In genomic region chr9:75644649-75645048, GRCh38 we compare ENCODE assay signal across 32 cellular contexts.
DNase-seq lines count a peak whose midpoint lies in the region; ATAC-seq and TF ChIP-seq lines count a peak whose summit lies in the region.
"Had no signal": no experiment of that assay in that cellular context is flagged by ENCODE, and none has a peak within 500 bp of the region (broad histone marks: within the 10 kb centered on the region; RNA-seq: fewer than 3 reads in every experiment).

No MANE protein-coding gene starts in this region.

- WGBS in spleen, 5 donors: 49 to 68% (median 52%) methylated on average over 2 of the region's 2 CpGs

- H3K79me2 ChIP-seq in Karpas-422 (ENCODE audit: low read length) (no peaks in the 10 kb centered on the region), parathyroid adenoma (no peaks in the 10 kb centered on the region)

- no peaks in the 10 kb centered on the region for H4K20me1 ChIP-seq in Karpas-422 (ENCODE audit: insufficient read depth, low read depth, low read length)

- no peak overlapping the region for H3K4me3 Mint-ChIP-seq in naive thymus-derived CD4-positive, alpha-beta T cell
- H3K4me3 Mint-ChIP-seq: activated CD8-positive, alpha-beta T cell treated with anti-CD3 and anti-CD28 coated beads, Interleukin-2, amount 10 ng/mL, durations not matched to agents 7 days and 5 days; activated naive CD4-positive, alpha-beta T cell treated with anti-CD3 and anti-CD28 coated beads for 36 hours; natural killer cell; stimulated activated naive B cell treated with anti-CD40 and anti-IgM and Interleukin-4, amounts not matched to agents 10 μg/mL and 1 μg/mL and 100 μg/mL, for 72 hours; type B pancreatic cell had no signal

- H3K36me3 ChIP-seq in Karpas-422 (ENCODE audit: insufficient read depth, low read length) (no peaks in the 10 kb centered on the region), parathyroid adenoma (ENCODE audit: control insufficient read depth, insufficient read depth, low read length) (no peaks in the 10 kb centered on the region), spleen (no peaks in the 10 kb centered on the region)
- H3K36me3 ChIP-seq in naive thymus-derived CD4-positive, alpha-beta T cell (ENCODE audit: control insufficient read depth in 2 of 3, insufficient read depth in 3 of 3, low read length in 3 of 3): no peaks in the 10 kb centered on the region
- H3K36me3 ChIP-seq: adrenal gland, heart left ventricle had no signal

- H3K9me3 ChIP-seq in Karpas-422 (ENCODE audit: low read length): no peaks in the 10 kb centered on the region
- H3K9me3 ChIP-seq in parathyroid adenoma (ENCODE audit: control insufficient read depth, low read length): no peaks in the 10 kb centered on the region
- peaks cover 0 to 8% (median 0%) of the 10 kb centered on the region in 8 donors for H3K9me3 ChIP-seq in spleen
- no peaks in the 10 kb centered on the region for H3K9me3 ChIP-seq in naive thymus-derived CD4-positive, alpha-beta T cell (ENCODE audit: control insufficient read depth in 2 of 3, low read length in 3 of 3)
- H3K9me3 ChIP-seq: adrenal gland, body of pancreas had no signal

- H3K27ac Mint-ChIP-seq in naive thymus-derived CD4-positive, alpha-beta T cell: no peak overlapping the region
- H3K27ac Mint-ChIP-seq: activated CD8-positive, alpha-beta T cell treated with anti-CD3 and anti-CD28 coated beads, Interleukin-2, amount 10 ng/mL, durations not matched to agents 7 days and 5 days; activated naive CD4-positive, alpha-beta T cell treated with anti-CD3 and anti-CD28 coated beads for 36 hours; natural killer cell; stimulated activated naive B cell treated with anti-CD40 and anti-IgM and Interleukin-4, amounts not matched to agents 10 μg/mL and 1 μg/mL and 100 μg/mL, for 72 hours; type B pancreatic cell had no signal

- H3K27ac ChIP-seq in Karpas-422 (ENCODE audit: low read length): no peak overlapping the region
- peak overlapping the region; percentile 42 for H3K27ac ChIP-seq in parathyroid adenoma
- no peak overlapping the region for H3K27ac ChIP-seq in spleen
- no peak overlapping the region for H3K27ac ChIP-seq in naive thymus-derived CD4-positive, alpha-beta T cell (ENCODE audit: low read depth, low read length)
- H3K27ac ChIP-seq: adrenal gland, body of pancreas, C4-2B, heart left ventricle, PC-9 had no signal

- no peaks in the 10 kb centered on the region for H3K4me1 Mint-ChIP-seq in naive thymus-derived CD4-positive, alpha-beta T cell
- H3K4me1 Mint-ChIP-seq: natural killer cell; stimulated activated naive B cell treated with anti-CD40 and anti-IgM and Interleukin-4, amounts not matched to agents 10 μg/mL and 1 μg/mL and 100 μg/mL, for 72 hours had no signal

- peaks cover 27% of the 10 kb centered on the region for H3K4me1 ChIP-seq in Karpas-422 (ENCODE audit: low read length)
- peaks cover 8% of the 10 kb centered on the region for H3K4me1 ChIP-seq in parathyroid adenoma
- H3K4me1 ChIP-seq in spleen: no peaks in the 10 kb centered on the region
- no peaks in the 10 kb centered on the region for H3K4me1 ChIP-seq in naive thymus-derived CD4-positive, alpha-beta T cell (ENCODE audit: control insufficient read depth in 2 of 2, insufficient read depth in 2 of 2, low read length in 2 of 2)
- H3K4me1 ChIP-seq: adrenal gland, body of pancreas had no signal

- peak; percentile 6 for DNase-seq in NCI-H82 (lab: John Stamatoyannopoulos, UW)
- DNase-seq in NCI-H82 treated with DMSO at 0.1 percent for 48 hours (lab: John Stamatoyannopoulos, UW; ENCODE audit: unreplicated experiment): no peak
- DNase-seq in Karpas-422: peak; percentile 55
- peak; percentile 10 for DNase-seq in NCI-H510A (lab: John Stamatoyannopoulos, UW)
- DNase-seq in spleen: no peak
- no peak for DNase-seq in naive thymus-derived CD4-positive, alpha-beta T cell
- DNase-seq in activated naive CD4-positive, alpha-beta T cell treated with anti-CD3 and anti-CD28 coated beads, Interleukin-2, amount 50 U/mL, for 16 hours: no peak
- DNase-seq: activated CD4-positive, alpha-beta T cell treated with anti-CD3 and anti-CD28 coated beads for 1 hour; activated CD8-positive, alpha-beta T cell treated with anti-CD3 and anti-CD28 coated beads, Interleukin-2, amount 10 ng/mL, durations not matched to agents 7 days and 5 days; activated naive CD4-positive, alpha-beta T cell treated with anti-CD3 and anti-CD28 coated beads for 36 hours; adrenal gland; body of pancreas; Calu3; cerebellar nuclear complex; dermis blood vessel endothelial cell; DND-41; foreskin melanocyte; HCEC 1CT; natural killer cell; NCI-H1048; NCI-H2029 treated with DMSO at 0.1 percent for 48 hours; NCI-H226; NK-92 treated with Interleukin-12 subunit alpha and Interleukin-12 subunit beta, amount 100 ng/mL, for 24 hours; PC-9; SIG-M5; stimulated activated naive B cell treated with anti-CD40 and anti-IgM and Interleukin-4, amounts not matched to agents 10 μg/mL and 1 μg/mL and 100 μg/mL, for 72 hours; substantia nigra had no signal

- POLR2A ChIA-PET in naive thymus-derived CD4-positive, alpha-beta T cell (lab: Charles Lee): no interaction called here

- CTCF ChIA-PET in naive thymus-derived CD4-positive, alpha-beta T cell (lab: Charles Lee): no interaction called here

- no peak overlapping the region for H2AFZ ChIP-seq in Karpas-422 (ENCODE audit: low read length)
- peak overlapping the region; percentile 53 for H2AFZ ChIP-seq in parathyroid adenoma
- H2AFZ ChIP-seq: PC-9 had no signal

- TF ChIP-seq POLR2A in spleen (IDR thresholded peaks at IDR 0.05): no peak

- H3K27me3 ChIP-seq in Karpas-422 (ENCODE audit: low read length) (no peaks in the 10 kb centered on the region), parathyroid adenoma (ENCODE audit: control insufficient read depth, insufficient read depth, low read length) (no peaks in the 10 kb centered on the region), spleen (replicated peaks in 1 of 7) (no peaks in the 10 kb centered on the region)
- no peaks in the 10 kb centered on the region for H3K27me3 ChIP-seq in naive thymus-derived CD4-positive, alpha-beta T cell (ENCODE audit: control insufficient read depth in 2 of 2, insufficient read depth in 2 of 2, low read length in 2 of 2)
- H3K27me3 ChIP-seq: adrenal gland, body of pancreas, heart left ventricle had no signal

- no peaks in the 10 kb centered on the region for H3K36me3 Mint-ChIP-seq in naive thymus-derived CD4-positive, alpha-beta T cell
- H3K36me3 Mint-ChIP-seq: natural killer cell; stimulated activated naive B cell treated with anti-CD40 and anti-IgM and Interleukin-4, amounts not matched to agents 10 μg/mL and 1 μg/mL and 100 μg/mL, for 72 hours; type B pancreatic cell had no signal

- intact Hi-C loops in spleen (cut with DNase I; ENCODE audit: low total_unique reads): no loop called here
- intact Hi-C loops in naive thymus-derived CD4-positive, alpha-beta T cell (cut with micrococcal nuclease): no loop called here

- H3K4me2 ChIP-seq in Karpas-422 (ENCODE audit: low read depth, low read length, poor library complexity, severe bottlenecking): peak overlapping the region; percentile 11
- no peak overlapping the region for H3K4me2 ChIP-seq in parathyroid adenoma (ENCODE audit: low read length)
- H3K4me2 ChIP-seq: PC-9 had no signal

- peaks cover 0 to 17% (median 2%) of the 10 kb centered on the region in 5 donors for H3K27me3 Mint-ChIP-seq in naive thymus-derived CD4-positive, alpha-beta T cell
- H3K27me3 Mint-ChIP-seq: stimulated activated naive B cell treated with anti-CD40 and anti-IgM and Interleukin-4, amounts not matched to agents 10 μg/mL and 1 μg/mL and 100 μg/mL, for 72 hours had no signal

- H3K9me2 ChIP-seq in Karpas-422 (replicated peaks; ENCODE audit: insufficient read depth, low read length): no peaks in the 10 kb centered on the region

- H3K9me3 Mint-ChIP-seq in naive thymus-derived CD4-positive, alpha-beta T cell: no peaks in the 10 kb centered on the region
- H3K9me3 Mint-ChIP-seq: activated naive CD4-positive, alpha-beta T cell treated with anti-CD3 and anti-CD28 coated beads for 36 hours; natural killer cell; stimulated activated naive B cell treated with anti-CD40 and anti-IgM and Interleukin-4, amounts not matched to agents 10 μg/mL and 1 μg/mL and 100 μg/mL, for 72 hours; type B pancreatic cell had no signal

- ATAC-seq in naive thymus-derived CD4-positive, alpha-beta T cell: no peak
- ATAC-seq: activated CD8-positive, alpha-beta T cell treated with anti-CD3 and anti-CD28 coated beads, Interleukin-2, amount 10 ng/mL, durations not matched to agents 7 days and 5 days; body of pancreas; natural killer cell; stimulated activated naive B cell treated with anti-CD40 and anti-IgM and Interleukin-4, amounts not matched to agents 10 μg/mL and 1 μg/mL and 100 μg/mL, for 72 hours had no signal

- H3K9ac ChIP-seq in Karpas-422 (ENCODE audit: low read length) (no peak overlapping the region), parathyroid adenoma (no peak overlapping the region)

- TF ChIP-seq CTCF in parathyroid adenoma (IDR thresholded peaks at IDR 0.05) (no peak), spleen (IDR thresholded peaks at IDR 0.05 in 8 of 11, conservative IDR thresholded peaks at IDR 0.05 in 3 of 11) (no peak)

- H3K4me3 ChIP-seq in Karpas-422 (ENCODE audit: low read length): no peak overlapping the region
- H3K4me3 ChIP-seq in parathyroid adenoma (ENCODE audit: low read depth, low read length): no peak overlapping the region
- no peak overlapping the region for H3K4me3 ChIP-seq in spleen
- H3K4me3 ChIP-seq in naive thymus-derived CD4-positive, alpha-beta T cell (ENCODE audit: low read length): no peak overlapping the region
- H3K4me3 ChIP-seq: adrenal gland, body of pancreas, heart left ventricle, lung, PC-9 had no signal

Comparison
In these comparisons a context has a peak if more than half of its experiments do, and no peak if none do; other contexts are left out.
1. DNase-seq: peak in NCI-H82 (single experiment), Karpas-422 (single experiment) and NCI-H510A (single experiment); none in NCI-H82 treated with DMSO at 0.1 percent for 48 hours (single experiment), spleen (single experiment), naive thymus-derived CD4-positive, alpha-beta T cell (0 of 9) and activated naive CD4-positive, alpha-beta T cell treated with anti-CD3 and anti-CD28 coated beads, Interleukin-2, amount 50 U/mL, for 16 hours (single experiment).